Comparison of ENCODE assay signal across 9 cellular contexts in the genomic region with DNA sequence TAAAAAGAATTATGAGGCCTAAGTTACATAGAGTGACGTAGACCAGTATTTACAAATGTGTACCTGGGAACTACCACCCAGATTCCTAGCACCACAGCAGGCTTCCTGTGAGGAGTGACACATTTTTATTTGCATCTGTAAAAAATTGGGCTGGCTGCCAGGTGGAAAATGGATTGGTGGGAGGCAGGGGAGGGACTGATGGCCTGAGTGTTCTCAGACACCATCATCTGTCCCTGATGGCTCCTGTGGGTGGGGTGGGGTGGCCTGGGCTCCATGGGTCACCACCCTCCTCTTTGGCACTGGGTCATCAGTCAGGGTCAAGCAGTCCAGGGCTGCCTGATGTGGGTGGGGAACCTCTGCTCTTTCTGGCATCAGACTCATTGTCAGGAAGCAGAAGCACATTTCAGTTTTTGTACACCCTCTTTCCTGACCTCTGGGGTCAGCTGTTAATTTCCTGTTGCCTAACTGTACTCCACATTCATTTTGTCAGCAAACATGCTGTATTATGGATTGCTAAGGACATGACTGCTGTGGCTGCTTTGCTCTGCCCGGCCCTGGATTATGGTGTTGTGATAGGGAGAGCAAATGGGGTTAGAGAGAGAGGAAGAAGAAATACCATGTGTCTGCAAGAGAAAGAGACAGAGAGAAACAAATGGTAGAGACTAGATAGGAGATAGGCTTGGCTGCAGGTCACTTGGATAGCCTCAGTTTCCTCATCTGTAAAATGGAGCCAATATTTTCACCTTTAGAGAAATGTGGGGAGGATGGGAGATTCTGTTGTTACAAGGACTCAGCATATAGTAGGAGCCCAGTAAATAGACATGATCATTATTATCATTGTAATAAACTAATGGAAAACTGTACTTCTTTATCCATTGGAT. TPM values are rescaled to one million over a fixed set of nuclear protein-coding genes. Genes with fewer than 3 reads are reported as not detected.
DNase-seq lines count a peak whose midpoint lies in the region; ATAC-seq and TF ChIP-seq lines count a peak whose summit lies in the region.
"Had no signal": no experiment of that assay in that cellular context is flagged by ENCODE, and none has a peak within 500 bp of the region (broad histone marks: within the 10 kb centered on the region; RNA-seq: fewer than 3 reads in every experiment).

No MANE protein-coding gene starts in this region.

- peak in 1 of 3 donors; percentile 66 for DNase-seq in Peyer's patch
- DNase-seq in fibroblast of pulmonary artery (ENCODE audit: low read depth) = peak; percentile 86
- peak; percentile 60 for DNase-seq in pulmonary artery endothelial cell (ENCODE audit: low read depth, low spot score)
- DNase-seq in HK-2 (ENCODE audit: unreplicated experiment) = no peak
- DNase-seq in D341Med (ENCODE audit: low spot score) = no peak
- DNase-seq in activated CD8-positive, alpha-beta memory T cell treated with anti-CD3 and anti-CD28 coated beads for 24 hours = no peak

- CTCF ChIA-PET in HEK293 (lab: Yijun Ruan, JAX) = no interaction called here

- POLR2A ChIA-PET in HEK293 (lab: Yijun Ruan, JAX) = no interaction called here

- TF ChIP-seq POLR2A in Peyer's patch (IDR thresholded peaks at IDR 0.05) = no peak

- H3K27ac ChIP-seq in HEK293 (ENCODE audit: extremely low read depth, low read depth, low read length) = 0 out of 2 replicates have a peak overlapping the region, but pooled peaks have one; percentile 5
- H3K27ac ChIP-seq in Peyer's patch = peak overlapping the region in 3 of 4 donors; percentile 50 to 58 (median 54)

- no peak overlapping the region for H3K4me3 ChIP-seq in HEK293 (ENCODE audit: low read depth, low read length)
- H3K4me3 ChIP-seq in Peyer's patch = no peak overlapping the region
- no peak overlapping the region for H3K4me3 ChIP-seq in fibroblast of pulmonary artery (replicated peaks; ENCODE audit: low read depth, low read length)

- no peaks in the 10 kb centered on the region for H3K36me3 ChIP-seq in HEK293 (ENCODE audit: control insufficient read depth in 2 of 2, insufficient read depth in 1 of 2, low read length in 2 of 2)
- H3K36me3 ChIP-seq in Peyer's patch = no peaks in the 10 kb centered on the region

- H3K4me1 ChIP-seq in HEK293 (ENCODE audit: control insufficient read depth, insufficient read depth, low read length) (peaks cover 8% of the 10 kb centered on the region; the same call in 1 of the 2 replicates), Peyer's patch (peaks cover 0 to 20% (median 0%) of the 10 kb centered on the region in 4 donors)

- ATAC-seq in HG03432 (IDR thresholded peaks at IDR 0.05; ENCODE audit: unreplicated experiment) = no peak

- H3K9me3 ChIP-seq in HEK293 (ENCODE audit: control insufficient read depth, insufficient read depth, low read depth, low read length) = no peaks in the 10 kb centered on the region
- H3K9me3 ChIP-seq in Peyer's patch = no peaks in the 10 kb centered on the region

- no peak for TF ChIP-seq CTCF in HEK293 (tag by site-specific recombination; IDR thresholded peaks at IDR 0.05)
- TF ChIP-seq CTCF in Peyer's patch (IDR thresholded peaks at IDR 0.05) = no peak
- TF ChIP-seq CTCF in fibroblast of pulmonary artery (IDR thresholded peaks at IDR 0.05; ENCODE audit: low read length, missing control alignments) = no peak

- no peaks in the 10 kb centered on the region for H3K27me3 ChIP-seq in Peyer's patch

TF ChIP-seq in HEK293, 187 proteins besides CTCF, POLR2A, EP300 and RAD21 (continues in another document):
- TF ChIP-seq ZBTB48 (tag by site-specific recombination; IDR thresholded peaks at IDR 0.05) (no peak), ZNF510 (tag by site-specific recombination; IDR thresholded peaks at IDR 0.05; ENCODE audit: insufficient replicate concordance) (no peak), REPIN1 (tag by site-specific recombination; IDR thresholded peaks at IDR 0.05; ENCODE audit: low read depth) (no peak), BCL11A (tag by site-specific recombination; IDR thresholded peaks at IDR 0.05; ENCODE audit: low read depth) (no peak), EGR2 (tag by site-specific recombination; IDR thresholded peaks at IDR 0.05; ENCODE audit: low read depth) (peak; percentile 82), OSR2 (tag by site-specific recombination; IDR thresholded peaks at IDR 0.05) (no peak), ZBTB21 (tag by site-specific recombination; IDR thresholded peaks at IDR 0.05) (0 out of 2 replicates have a peak, but pooled peaks have one; percentile 14), ZNF362 (tag by site-specific recombination; IDR thresholded peaks at IDR 0.05) (no peak), ZNF132 (tag by site-specific recombination; IDR thresholded peaks at IDR 0.05; ENCODE audit: borderline replicate concordance) (no peak), KLF16 (tag by site-specific recombination; IDR thresholded peaks at IDR 0.05) (no peak), ATF2 (tag by site-specific recombination; IDR thresholded peaks at IDR 0.05; ENCODE audit: low read depth) (no peak), WT1 (tag by site-specific recombination; IDR thresholded peaks at IDR 0.05) (peak; percentile 43; the same call in 1 of the 2 replicates), ZNF629 (tag by site-specific recombination; IDR thresholded peaks at IDR 0.05) (peak; percentile 24; the same call in 1 of the 2 replicates), ZFHX2 (tag by site-specific recombination; conservative IDR thresholded peaks at IDR 0.05) (peak; percentile 87), PRDM10 (tag by site-specific recombination; IDR thresholded peaks at IDR 0.05) (0 out of 2 replicates have a peak, but pooled peaks have one; percentile 13), ZNF398 (tag by site-specific recombination; IDR thresholded peaks at IDR 0.05) (peak; percentile 39; the same call in 1 of the 2 replicates)

RNA-seq across cellular contexts. Expression of gene MFAP4, which starts 11.6 kb away (rescaled TPM):
- total RNA-seq in Peyer's patch (10 to 100 TPM; 12.6 to 70.8 (median 43.9) TPM), pulmonary artery endothelial cell (not detected in 2 replicates)
- total RNA-seq: activated CD8-positive, alpha-beta memory T cell treated with anti-CD3 and anti-CD28 coated beads for 36 hours had no signal

RNA-seq across cellular contexts. Expression of gene RNF112, which starts 12.5 kb away (rescaled TPM):
- total RNA-seq in Peyer's patch = 10 to 100 TPM in 1 of 4 donors, 1 to 10 TPM in 3; 1.2 to 47.0 (median 2.0) TPM
- 0.07 TPM in 2 replicates for total RNA-seq in pulmonary artery endothelial cell

RNA-seq across cellular contexts. Expression of gene MAPK7, which starts 20.2 kb away (rescaled TPM):
- total RNA-seq in Peyer's patch = 10 to 100 TPM; 35.0 to 60.7 (median 46.5) TPM
- total RNA-seq in pulmonary artery endothelial cell = 8.5 and 14.1 TPM in 2 replicates

RNA-seq across cellular contexts. Expression of gene B9D1, which starts 36.0 kb away (rescaled TPM):
- total RNA-seq in Peyer's patch = 10 to 100 TPM in 1 of 4 donors, 1 to 10 TPM in 2, not detected in 1; 4.5 to 15.7 (median 5.6) TPM
- total RNA-seq in pulmonary artery endothelial cell = 16.1 and 39.7 TPM in 2 replicates

Comparison
In these comparisons a context has a peak if more than half of its experiments do, and no peak if none do; other contexts are left out.
1. DNase-seq: peak in fibroblast of pulmonary artery (single experiment) and pulmonary artery endothelial cell (single experiment); none in HK-2 (single experiment), D341Med (single experiment) and activated CD8-positive, alpha-beta memory T cell treated with anti-CD3 and anti-CD28 coated beads for 24 hours (single experiment).
2. RNA of gene MFAP4, which starts 11.6 kb away (total RNA-seq): 12.6 to 70.8 TPM in Peyer's patch; not detected in pulmonary artery endothelial cell; every median in the first group is over 10 times any median in the second.